ENCODE assay signal across 18 cellular contexts in the genomic region with DNA sequence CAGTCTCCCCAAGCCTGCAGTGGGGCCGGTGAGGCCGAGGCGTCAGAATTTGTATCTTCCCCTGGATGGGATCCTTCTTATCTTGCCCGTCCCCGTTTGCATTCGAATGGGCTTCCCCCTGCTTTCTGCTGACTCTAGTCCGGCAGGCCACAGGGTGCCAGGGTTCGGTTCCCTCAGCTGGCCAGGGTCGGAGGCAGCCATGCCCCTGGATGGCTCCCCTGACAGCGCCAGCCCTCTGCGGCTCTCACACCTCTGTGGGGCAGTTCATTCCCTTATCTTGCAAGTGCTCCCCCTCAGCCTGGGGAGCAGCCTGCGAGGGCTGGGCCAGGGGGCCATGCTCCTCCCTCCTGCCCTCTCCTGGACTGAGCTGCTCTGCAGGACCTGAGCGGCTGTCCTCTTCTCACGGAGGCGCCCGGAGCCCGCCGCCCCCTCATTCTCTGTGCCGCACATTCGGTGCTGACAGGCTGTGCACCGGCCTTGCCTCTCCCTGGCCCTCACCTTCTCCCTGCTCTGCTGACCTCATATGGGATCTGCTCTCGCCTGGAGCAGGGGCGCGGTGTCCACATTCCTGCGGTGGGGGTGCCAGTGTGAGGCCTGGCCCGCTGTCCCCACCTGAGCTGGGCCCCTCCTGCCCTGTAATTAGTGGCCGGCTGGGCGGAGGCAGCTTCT. TPM values are rescaled to one million over a fixed set of nuclear protein-coding genes. Genes with fewer than 3 reads are reported as not detected.
A peak's percentile ranks its signal among the peaks of the same experiment; 100 is the strongest.
DNase-seq lines count a peak whose midpoint lies in the region; ATAC-seq and TF ChIP-seq lines count a peak whose summit lies in the region.
"Had no signal": no experiment of that assay in that cellular context is flagged by ENCODE, and none has a peak within 500 bp of the region (broad histone marks: within the 10 kb centered on the region; RNA-seq: fewer than 3 reads in every experiment).

No MANE protein-coding gene starts in this region.

- DNase-seq in GM23338 (ENCODE audit: low spot score) = peak; percentile 73
- no peak for DNase-seq in RWPE2 (ENCODE audit: low spot score)
- DNase-seq in nephron progenitor cell = peak; percentile 65
- DNase-seq in GM10266 (ENCODE audit: extremely low spot score) = no peak
- DNase-seq in DMS53 (lab: John Stamatoyannopoulos, UW) = no peak
- no peak for DNase-seq in stimulated activated naive CD4-positive, alpha-beta T cell treated with Interleukin-2 at 50 U/mL for 16 hours (lab: John Stamatoyannopoulos, UW)
- DNase-seq: activated CD8-positive, alpha-beta memory T cell treated with anti-CD3 and anti-CD28 coated beads, Interleukin-2, amount 50 U/mL, for 4 hours; CD8-positive, alpha-beta T cell; cortex of kidney; natural killer cell; NCI-H1694; NCI-H446 treated with DMSO at 0.1 percent for 48 hours; SJCRH30 had no signal

- H3K4me3 Mint-ChIP-seq in GM23338 (peak overlapping the region; percentile 53), nephron progenitor cell (no peak overlapping the region)
- H3K4me3 Mint-ChIP-seq: CD8-positive, alpha-beta T cell; natural killer cell; T-helper 2 cell treated with Interferon-gamma antibody and Interleukin-4, amounts not matched to agents 5 μg/mL and 100 μg/mL, for 36 hours had no signal

- H3K4me2 ChIP-seq in GM23338 = peak overlapping the region; percentile 72

- H2AFZ ChIP-seq in GM23338 = no peak overlapping the region

- H3K9me2 ChIP-seq in GM23338 (ENCODE audit: insufficient read depth) = no peaks in the 10 kb centered on the region

- H3K4me1 Mint-ChIP-seq in GM23338 = peaks cover 24% of the 10 kb centered on the region
- peaks cover 21% of the 10 kb centered on the region for H3K4me1 Mint-ChIP-seq in nephron progenitor cell
- H3K4me1 Mint-ChIP-seq: natural killer cell had no signal

- peak overlapping the region; percentile 37 for H3K9ac ChIP-seq in iPS-15b (ENCODE audit: low read depth, low read length)

- no peaks in the 10 kb centered on the region; the same call in 1 of the 2 replicates for H3K79me2 ChIP-seq in GM23338 (replicated peaks; ENCODE audit: insufficient read depth)

- H3K4me3 ChIP-seq in GM23338 (no peak overlapping the region), RWPE2 (ENCODE audit: severe bottlenecking) (peak overlapping the region; percentile 12), iPS-15b (ENCODE audit: low read depth, low read length) (no peak overlapping the region)
- H3K4me3 ChIP-seq: SJCRH30 had no signal

- peak; percentile 65 for ATAC-seq in GM23338
- ATAC-seq in RWPE2 (ENCODE audit: low read depth) = peak; percentile 83
- ATAC-seq in GM18505 (IDR thresholded peaks at IDR 0.05; ENCODE audit: unreplicated experiment) = no peak
- ATAC-seq: activated CD4-positive, CD25-positive, alpha-beta regulatory T cell treated with anti-CD3 and anti-CD28 coated beads, Interleukin-2, amount 50 U/mL, for 24 hours; CD8-positive, alpha-beta T cell; natural killer cell had no signal

- no peaks in the 10 kb centered on the region for H3K9me3 ChIP-seq in RWPE2 (ENCODE audit: severe bottlenecking)
- H3K9me3 ChIP-seq in iPS-15b (ENCODE audit: control insufficient read depth, insufficient read depth, low read length) = no peaks in the 10 kb centered on the region
- H3K9me3 ChIP-seq: SJCRH30 had no signal

- H3K9me3 Mint-ChIP-seq in GM23338 (no peaks in the 10 kb centered on the region), nephron progenitor cell (no peaks in the 10 kb centered on the region)
- H3K9me3 Mint-ChIP-seq: CD8-positive, alpha-beta T cell; natural killer cell; T-helper 2 cell treated with Interferon-gamma antibody and Interleukin-4, amounts not matched to agents 5 μg/mL and 100 μg/mL, for 36 hours had no signal

- H3K27ac ChIP-seq in GM23338 (ENCODE audit: low read depth) (peak overlapping the region; percentile 39; the same call in 1 of the 2 replicates), RWPE2 (ENCODE audit: poor library complexity, severe bottlenecking) (no peak overlapping the region)
- H3K27ac ChIP-seq: SJCRH30 had no signal

- H3K4me1 ChIP-seq in GM23338 (ENCODE audit: insufficient read depth) = peaks cover 25% of the 10 kb centered on the region
- no peaks in the 10 kb centered on the region for H3K4me1 ChIP-seq in RWPE2 (ENCODE audit: insufficient read depth, poor library complexity, severe bottlenecking)
- peaks cover 4% of the 10 kb centered on the region for H3K4me1 ChIP-seq in iPS-15b (ENCODE audit: control insufficient read depth, insufficient read depth, low read length)

- H4K20me1 ChIP-seq in GM23338 (replicated peaks; ENCODE audit: insufficient read depth) = peaks cover 4% of the 10 kb centered on the region

- H3K36me3 Mint-ChIP-seq in GM23338 (ENCODE audit: low read depth) = no peaks in the 10 kb centered on the region
- no peaks in the 10 kb centered on the region for H3K36me3 Mint-ChIP-seq in nephron progenitor cell (ENCODE audit: low read depth)
- H3K36me3 Mint-ChIP-seq: CD8-positive, alpha-beta T cell; natural killer cell had no signal

- peaks cover 7% of the 10 kb centered on the region for H3K27me3 Mint-ChIP-seq in GM23338 (ENCODE audit: insufficient read depth, low read depth, poor library complexity)
- H3K27me3 Mint-ChIP-seq in nephron progenitor cell (ENCODE audit: low read depth, poor library complexity) = peaks cover 20% of the 10 kb centered on the region

- H3K36me3 ChIP-seq in GM23338 (ENCODE audit: insufficient read depth) (no peaks in the 10 kb centered on the region), RWPE2 (ENCODE audit: low read depth) (no peaks in the 10 kb centered on the region), iPS-15b (ENCODE audit: control insufficient read depth, insufficient read depth, low read length) (peaks cover 61% of the 10 kb centered on the region)

- H3K27ac Mint-ChIP-seq in GM23338 (no peak overlapping the region), nephron progenitor cell (no peak overlapping the region)
- H3K27ac Mint-ChIP-seq: CD8-positive, alpha-beta T cell; natural killer cell; T-helper 2 cell treated with Interferon-gamma antibody and Interleukin-4, amounts not matched to agents 5 μg/mL and 100 μg/mL, for 36 hours had no signal

- H3F3A ChIP-seq in GM23338 (replicated peaks; ENCODE audit: low read depth) = 0 out of 2 replicates have a peak, but pooled peaks cover 5% of the 10 kb centered on the region

- TF ChIP-seq CTCF in GM23338 (conservative IDR thresholded peaks at IDR 0.05; ENCODE audit: low read depth in 2 of 2) = no peak
- TF ChIP-seq CTCF in RWPE2 (IDR thresholded peaks at IDR 0.05; ENCODE audit: poor library complexity, severe bottlenecking) = no peak
- no peak for TF ChIP-seq CTCF in nephron progenitor cell (IDR thresholded peaks at IDR 0.05)
- TF ChIP-seq CTCF in GM10266 (IDR thresholded peaks at IDR 0.05; ENCODE audit: control insufficient read depth, insufficient read depth, low read depth, missing control alignments) = no peak

- TF ChIP-seq POLR2A in GM18505 (IDR thresholded peaks at IDR 0.05; ENCODE audit: borderline replicate concordance, extremely low read depth, insufficient read depth, insufficient read length) = no peak

- H3K27me3 ChIP-seq in GM23338 (ENCODE audit: insufficient read depth) (no peaks in the 10 kb centered on the region), RWPE2 (ENCODE audit: insufficient read depth, poor library complexity, severe bottlenecking) (no peaks in the 10 kb centered on the region), iPS-15b (ENCODE audit: control insufficient read depth, insufficient read depth, low read length) (no peaks in the 10 kb centered on the region)
- H3K27me3 ChIP-seq: SJCRH30 had no signal

TF ChIP-seq in GM23338, 12 proteins besides CTCF, POLR2A, EP300 and RAD21:
- no peak for TF ChIP-seq NANOG (IDR thresholded peaks at IDR 0.05; ENCODE audit: borderline replicate concordance)
- peak; percentile 17; the same call in 1 of the 2 replicates for TF ChIP-seq CREB1 (CRISPR knock-in tag; IDR thresholded peaks at IDR 0.05; ENCODE audit: low read depth)

RNA-seq across cellular contexts. Expression of a gene that starts 32.8 kb away (rescaled TPM):
- 82.9 and 103 TPM in 2 replicates for total RNA-seq in GM23338 (2014; rRNA removed; shearing (Covaris generic))
- 5.6 and 6.4 TPM in 2 replicates for polyA plus RNA-seq in GM23338 (2016; fragmentation: Nextera tagmentation; extraction: Ambion mirVana)
- total RNA-seq: natural killer cell had no signal
- polyA plus RNA-seq: AG04450 had no signal

Comparison
In these comparisons a context has a peak if more than half of its experiments do, and no peak if none do; other contexts are left out.
1. DNase-seq: peak in GM23338 (single experiment) and nephron progenitor cell (single experiment); none in RWPE2 (single experiment), GM10266 (single experiment), DMS53 (single experiment) and stimulated activated naive CD4-positive, alpha-beta T cell treated with Interleukin-2 at 50 U/mL for 16 hours (single experiment).